1 cellular context compared by ENCODE assay signal in the genomic region with DNA sequence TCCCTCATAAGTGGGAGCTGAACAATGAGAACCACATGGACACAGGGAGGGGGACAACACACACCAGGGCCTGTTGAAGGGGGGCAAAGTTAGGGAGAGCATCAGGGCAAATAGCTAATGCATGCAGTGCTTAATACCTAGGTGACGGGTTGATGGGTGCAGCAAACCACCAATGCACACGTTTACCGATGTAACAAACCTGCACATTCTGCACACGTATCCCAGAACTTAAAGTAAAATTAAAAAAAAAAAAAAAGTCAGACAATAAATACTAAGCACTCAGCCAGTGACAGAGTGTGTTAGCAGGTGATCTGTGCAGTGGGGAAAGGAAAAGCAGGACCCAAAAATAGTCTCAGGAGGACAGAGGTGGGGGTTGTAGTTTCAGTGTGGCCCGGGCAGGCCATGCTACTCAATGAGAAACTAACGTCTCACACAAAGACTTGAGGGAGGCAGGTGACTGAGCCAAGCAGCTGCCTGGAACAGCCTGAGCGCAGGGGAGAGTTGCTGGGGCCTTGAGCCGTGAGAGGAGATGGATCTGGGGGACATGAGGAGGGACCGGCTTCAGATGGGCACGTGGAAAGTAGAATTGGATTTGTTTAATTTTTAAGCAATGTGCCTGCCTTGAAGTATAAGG.
TF ChIP-seq lines count a peak whose summit lies in the region.

No MANE protein-coding gene starts in this region.

TF ChIP-seq in IMR-90, 13 proteins besides CTCF, POLR2A, EP300 and RAD21:
- TF ChIP-seq SMC3 (IDR thresholded peaks at IDR 0.05; ENCODE audit: low read depth, low read length) (no peak), CHD1 (IDR thresholded peaks at IDR 0.05; ENCODE audit: low read depth, low read length) (no peak), MAZ (IDR thresholded peaks at IDR 0.05; ENCODE audit: borderline replicate concordance, low read depth, low read length) (no peak), CEBPB (IDR thresholded peaks at IDR 0.05; ENCODE audit: low read depth, low read length) (no peak), MXI1 (IDR thresholded peaks at IDR 0.05; ENCODE audit: borderline replicate concordance, low read depth, low read length) (no peak)
- TF ChIP-seq, protein P1, sequence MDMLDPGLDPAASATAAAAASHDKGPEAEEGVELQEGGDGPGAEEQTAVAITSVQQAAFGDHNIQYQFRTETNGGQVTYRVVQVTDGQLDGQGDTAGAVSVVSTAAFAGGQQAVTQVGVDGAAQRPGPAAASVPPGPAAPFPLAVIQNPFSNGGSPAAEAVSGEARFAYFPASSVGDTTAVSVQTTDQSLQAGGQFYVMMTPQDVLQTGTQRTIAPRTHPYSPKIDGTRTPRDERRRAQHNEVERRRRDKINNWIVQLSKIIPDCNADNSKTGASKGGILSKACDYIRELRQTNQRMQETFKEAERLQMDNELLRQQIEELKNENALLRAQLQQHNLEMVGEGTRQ (IDR thresholded peaks at IDR 0.05; ENCODE audit: low read depth, low read length), result no peak
